ENCODE assay signal across 12 cellular contexts in the genomic region with DNA sequence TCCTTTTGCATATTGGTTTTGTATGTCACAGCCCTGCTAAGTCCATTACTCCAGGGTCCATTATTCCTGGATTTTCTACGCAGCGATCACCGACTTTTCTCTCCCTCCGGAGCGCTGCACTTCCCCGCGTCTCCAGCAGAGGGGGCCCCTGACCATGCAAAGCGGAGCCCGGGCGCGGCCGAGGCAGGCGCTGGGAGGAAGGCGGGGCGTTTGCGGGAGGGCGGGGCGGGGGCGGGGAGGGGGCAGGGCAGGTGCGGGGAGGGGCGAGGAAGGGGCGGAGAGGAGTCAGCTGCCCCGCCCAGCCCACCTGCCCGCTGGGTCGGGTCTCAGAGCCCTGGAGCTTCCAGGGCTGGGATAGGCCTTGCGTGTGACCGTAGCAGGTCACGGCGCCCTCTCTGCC. TPM values are rescaled to one million over a fixed set of nuclear protein-coding genes. Genes with fewer than 3 reads are reported as not detected.
A peak's percentile ranks its signal among the peaks of the same experiment; 100 is the strongest.
DNase-seq lines count a peak whose midpoint lies in the region; ATAC-seq and TF ChIP-seq lines count a peak whose summit lies in the region.
"Not testable (repeated sequence)": the region's sequence is repeated elsewhere in the genome, so short reads cannot be mapped to it uniquely, and the experiment has no call there.
"Had no signal": no experiment of that assay in that cellular context is flagged by ENCODE, and none has a peak within 500 bp of the region (broad histone marks: within the 10 kb centered on the region; RNA-seq: fewer than 3 reads in every experiment).

No MANE protein-coding gene starts in this region.

- H3K27me3 Mint-ChIP-seq in GM23338 (ENCODE audit: insufficient read depth, low read depth, poor library complexity); T-cell; activated T-cell treated with anti-CD3 and anti-CD28 coated beads, Interleukin-2, amount 50 U/mL, for 4 hours (ENCODE audit: low read depth); effector memory CD8-positive, alpha-beta T cell: not testable (repeated sequence)

- not testable (repeated sequence) for H3K27ac Mint-ChIP-seq in GM23338; T-cell; effector memory CD8-positive, alpha-beta T cell

- H3K4me2 ChIP-seq in GM23338: not testable (repeated sequence)

- H3F3A ChIP-seq in GM23338 (replicated peaks; ENCODE audit: low read depth): not testable (repeated sequence)

- not testable (repeated sequence) for H3K9me3 ChIP-seq in lung (ENCODE audit: control insufficient read depth in 2 of 2, insufficient read depth in 1 of 2, low read length in 1 of 2); psoas muscle

- not testable (repeated sequence) for H3K4me3 Mint-ChIP-seq in GM23338; T-cell; activated T-cell treated with anti-CD3 and anti-CD28 coated beads, Interleukin-2, amount 50 U/mL, for 4 hours; effector memory CD8-positive, alpha-beta T cell

- not testable (repeated sequence) for H3K9me3 Mint-ChIP-seq in GM23338; T-cell; activated T-cell treated with anti-CD3 and anti-CD28 coated beads, Interleukin-2, amount 50 U/mL, for 4 hours; effector memory CD8-positive, alpha-beta T cell

- peak; percentile 37 for ATAC-seq in GM23338
- ATAC-seq in T-cell (replicated peaks in 1 of 4): peak; percentile 68 to 84 (median 78)
- ATAC-seq in activated T-cell treated with anti-CD3 and anti-CD28 coated beads, Interleukin-2, amount 50 U/mL, for 4 hours: peak; percentile 66 to 68
- peak; percentile 84 for ATAC-seq in effector memory CD8-positive, alpha-beta T cell (replicated peaks)
- peak; percentile 42 to 57 for ATAC-seq in left cardiac atrium
- ATAC-seq in lung (ENCODE audit: insufficient read depth, low FRiP score): peak; percentile 76
- ATAC-seq in psoas muscle: peak; percentile 74 to 85 (median 80)

- intact Hi-C loops in left cardiac atrium (cut with DNase I); psoas muscle (cut with DNase I): not testable (repeated sequence)

- not testable (repeated sequence) for H3K27ac ChIP-seq in GM23338 (ENCODE audit: low read depth); lung (ENCODE audit: low read depth in 1 of 2, low read length in 1 of 2); psoas muscle

- H3K4me3 ChIP-seq in GM23338, lung, psoas muscle: not testable (repeated sequence)

- H3K36me3 Mint-ChIP-seq in GM23338 (ENCODE audit: low read depth); T-cell; activated T-cell treated with anti-CD3 and anti-CD28 coated beads, Interleukin-2, amount 50 U/mL, for 4 hours (ENCODE audit: insufficient read depth); effector memory CD8-positive, alpha-beta T cell (ENCODE audit: insufficient read depth): not testable (repeated sequence)

- not testable (repeated sequence) for H3K9me2 ChIP-seq in GM23338 (ENCODE audit: insufficient read depth)

- TF ChIP-seq CTCF in GM23338 (conservative IDR thresholded peaks at IDR 0.05; ENCODE audit: low read depth in 2 of 2); lung (IDR thresholded peaks at IDR 0.05; ENCODE audit: control extremely low read depth, extremely low read depth); psoas muscle (IDR thresholded peaks at IDR 0.05): not testable (repeated sequence)

- H2AFZ ChIP-seq in GM23338: not testable (repeated sequence)

- CTCF ChIA-PET in T-cell (lab: Charles Lee): not testable (repeated sequence)

- not testable (repeated sequence) for H3K27me3 ChIP-seq in GM23338 (ENCODE audit: insufficient read depth); lung (ENCODE audit: control insufficient read depth, insufficient read depth); psoas muscle (ENCODE audit: insufficient read depth in 3 of 3, low read length in 2 of 3)

- not testable (repeated sequence) for DNase-seq in GM23338 (ENCODE audit: low spot score); T-cell; activated T-cell treated with anti-CD3 and anti-CD28 coated beads, Interleukin-2, amount 50 U/mL, for 4 hours; effector memory CD8-positive, alpha-beta T cell; left cardiac atrium; lung (ENCODE audit: low spot score); psoas muscle

- H3K36me3 ChIP-seq in GM23338 (ENCODE audit: insufficient read depth); lung (ENCODE audit: control insufficient read depth in 2 of 2, insufficient read depth in 2 of 2, low read length in 2 of 2); psoas muscle (ENCODE audit: insufficient read depth in 1 of 2, low read depth in 1 of 2): not testable (repeated sequence)

- H4K20me1 ChIP-seq in GM23338 (replicated peaks; ENCODE audit: insufficient read depth): not testable (repeated sequence)

- H3K4me1 Mint-ChIP-seq in GM23338; T-cell; activated T-cell treated with anti-CD3 and anti-CD28 coated beads, Interleukin-2, amount 50 U/mL, for 4 hours (ENCODE audit: low read depth); effector memory CD8-positive, alpha-beta T cell (ENCODE audit: low read depth in 2 of 2): not testable (repeated sequence)

- POLR2A ChIA-PET in T-cell (lab: Charles Lee): not testable (repeated sequence)

- no CpG with 5 or more reads among the region's 29 CpGs for WGBS in lung, 2 donors
- no CpG with 5 or more reads among the region's 29 CpGs for WGBS in psoas muscle, 3 donors

- not testable (repeated sequence) for H3K79me2 ChIP-seq in GM23338 (replicated peaks; ENCODE audit: insufficient read depth)

- not testable (repeated sequence) for H3K4me1 ChIP-seq in GM23338 (ENCODE audit: insufficient read depth); lung (ENCODE audit: control insufficient read depth in 2 of 2, insufficient read depth in 2 of 2, low read length in 2 of 2); psoas muscle

RNA-seq across cellular contexts. Expression of a gene that starts 3.8 kb away (rescaled TPM):
- not detected in 2 replicates for total RNA-seq in GM23338 (2014; rRNA removed; shearing (Covaris generic))
- polyA plus RNA-seq in GM23338 (2016; fragmentation: Nextera tagmentation; extraction: Ambion mirVana) (not detected in 2 replicates), lung (10 to 100 TPM; 10.1 to 89.3 TPM), psoas muscle (1 to 10 TPM; 1.6 to 5.0 (median 2.6) TPM)
- total RNA-seq in T-cell (1 to 10 TPM in 2 of 5 donors, under 1 TPM in 1, not detected in 2; 0.39 to 1.6 (median 1.2) TPM), left cardiac atrium (10 to 100 TPM in 1 of 2 donors, 1 to 10 TPM in 1; 2.1 to 17.3 TPM), lung (100 to 1,000 TPM in 1 of 2 donors, not detected in 1; 129 TPM), psoas muscle (1 to 10 TPM; 1.3 to 8.9 (median 6.0) TPM)
- total RNA-seq in activated T-cell treated with anti-CD3 and anti-CD28 coated beads, Interleukin-2, amount 50 U/mL, for 4 hours: under 1 TPM in 1 of 3 donors, not detected in 2; 0.35 TPM
- total RNA-seq: CD8-positive, alpha-beta memory T cell; G401; LHCN-M2 had no signal
- polyA plus RNA-seq: AG04450; CD8-positive, alpha-beta memory T cell; IgD-negative memory B cell had no signal

RNA-seq across cellular contexts. Expression of a gene that starts 6.7 kb away (rescaled TPM):
- not detected in 2 replicates for total RNA-seq in GM23338 (2014; rRNA removed; shearing (Covaris generic))
- polyA plus RNA-seq in GM23338 (2016; fragmentation: Nextera tagmentation; extraction: Ambion mirVana): 0.23 TPM in 1 of 2 replicates, not detected in the other
- 1 to 10 TPM in 1 of 5 donors, under 1 TPM in 3, not detected in 1; 0.32 to 4.3 (median 0.52) TPM for total RNA-seq in T-cell
- total RNA-seq in activated T-cell treated with anti-CD3 and anti-CD28 coated beads, Interleukin-2, amount 50 U/mL, for 4 hours: under 1 TPM in 2 of 3 donors, not detected in 1; 0.41 to 0.46 TPM
- total RNA-seq in left cardiac atrium: 10 to 100 TPM in 1 of 2 donors, 1 to 10 TPM in 1; 9.3 to 18.9 TPM
- total RNA-seq in lung: 100 to 1,000 TPM in 1 of 2 donors, under 1 TPM in 1; 0.46 to 154 TPM
- 10 to 100 TPM; 12.9 to 91.5 TPM for polyA plus RNA-seq in lung
- total RNA-seq in psoas muscle: 10 to 100 TPM in 1 of 4 donors, 1 to 10 TPM in 3; 3.2 to 14.2 (median 4.6) TPM
- polyA plus RNA-seq in psoas muscle: 1 to 10 TPM; 1.9 to 6.1 (median 2.7) TPM
- total RNA-seq: CD8-positive, alpha-beta memory T cell; G401; LHCN-M2 had no signal
- polyA plus RNA-seq: AG04450; CD8-positive, alpha-beta memory T cell; IgD-negative memory B cell had no signal

RNA-seq across cellular contexts. Expression of a gene that starts 11.6 kb away (rescaled TPM):
- not detected in 2 replicates for total RNA-seq in GM23338 (2014; rRNA removed; shearing (Covaris generic))
- polyA plus RNA-seq in GM23338 (2016; fragmentation: Nextera tagmentation; extraction: Ambion mirVana) (0.56 and 0.81 TPM in 2 replicates), lung (under 1 TPM; 0.03 to 0.71 TPM), psoas muscle (under 1 TPM in 1 of 3 donors, not detected in 2; 0.08 TPM)
- total RNA-seq in T-cell (not detected), left cardiac atrium (under 1 TPM in 1 of 2 donors, not detected in 1; 0.21 TPM), lung (1 to 10 TPM in 1 of 2 donors, not detected in 1; 2.9 TPM), psoas muscle (not detected)
- not detected for total RNA-seq in activated T-cell treated with anti-CD3 and anti-CD28 coated beads, Interleukin-2, amount 50 U/mL, for 4 hours
- total RNA-seq: CD8-positive, alpha-beta memory T cell; G401; LHCN-M2 had no signal
- polyA plus RNA-seq: AG04450; CD8-positive, alpha-beta memory T cell; IgD-negative memory B cell had no signal

RNA-seq across cellular contexts. Expression of a gene that starts 19.2 kb away (rescaled TPM):
- 0.17 TPM in 1 of 2 replicates, not detected in the other for total RNA-seq in GM23338 (2014; rRNA removed; shearing (Covaris generic))
- polyA plus RNA-seq in GM23338 (2016; fragmentation: Nextera tagmentation; extraction: Ambion mirVana) (not detected in 2 replicates), lung (1 to 10 TPM in 1 of 2 donors, under 1 TPM in 1; 0.54 to 2.9 TPM), psoas muscle (under 1 TPM; 0.09 to 0.27 (median 0.10) TPM)
- total RNA-seq in T-cell (under 1 TPM in 4 of 5 donors, not detected in 1; 0.28 to 0.40 (median 0.31) TPM), left cardiac atrium (under 1 TPM in 1 of 2 donors, not detected in 1; 0.91 TPM), lung (1 to 10 TPM in 1 of 2 donors, not detected in 1; 7.0 TPM), psoas muscle (under 1 TPM in 1 of 4 donors, not detected in 3; 0.90 TPM)
- total RNA-seq in activated T-cell treated with anti-CD3 and anti-CD28 coated beads, Interleukin-2, amount 50 U/mL, for 4 hours: under 1 TPM in 1 of 3 donors, not detected in 2; 0.38 TPM
- total RNA-seq: CD8-positive, alpha-beta memory T cell; G401; LHCN-M2 had no signal
- polyA plus RNA-seq: AG04450; CD8-positive, alpha-beta memory T cell; IgD-negative memory B cell had no signal
